Comparison of ENCODE assay signal across 8 cellular contexts in the genomic region with DNA sequence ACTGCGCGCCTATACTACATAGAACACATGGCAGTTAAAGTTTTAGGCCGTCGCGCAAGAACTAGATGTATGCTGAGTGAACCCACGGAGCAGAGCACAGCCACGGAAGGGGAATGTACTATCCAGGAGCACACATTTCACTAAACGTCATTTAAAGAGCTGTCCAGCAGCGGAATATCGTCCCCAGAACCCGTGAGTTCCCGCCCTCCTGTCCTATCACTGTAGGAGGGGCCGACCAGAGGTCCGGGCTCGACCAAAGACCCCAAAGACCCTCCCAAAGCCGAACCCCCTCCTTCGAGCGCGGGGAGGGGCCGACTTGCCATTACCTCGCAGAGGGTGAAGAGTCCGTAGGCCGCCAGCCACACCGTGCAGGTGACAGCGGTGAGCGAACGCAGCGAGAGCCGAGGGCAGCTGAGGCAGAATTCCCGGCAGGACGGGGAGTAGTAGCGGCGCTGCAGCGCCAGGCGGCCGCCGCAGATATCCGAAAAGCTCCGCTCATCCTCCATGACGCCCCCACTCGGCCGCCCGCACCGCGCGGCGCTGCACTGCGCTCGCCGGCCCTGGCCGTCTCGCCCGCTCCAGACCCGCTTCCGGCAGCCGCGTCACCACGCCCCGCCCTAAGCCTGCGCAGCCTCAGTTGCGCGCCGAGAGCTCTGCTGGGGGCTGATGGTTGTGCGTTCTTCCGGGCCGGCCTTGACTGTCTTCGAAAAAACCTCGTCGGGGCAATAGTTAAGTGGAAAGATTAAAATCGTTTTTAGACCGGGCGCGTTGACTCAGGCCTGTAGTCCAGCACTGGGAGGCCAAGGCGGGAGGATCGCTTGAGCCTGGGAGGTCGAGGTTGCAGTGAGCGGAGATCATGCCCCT. TPM values are rescaled to one million over a fixed set of nuclear protein-coding genes. Genes with fewer than 3 reads are reported as not detected.
DNase-seq lines count a peak whose midpoint lies in the region; ATAC-seq, FAIRE-seq and TF ChIP-seq lines count a peak whose summit lies in the region.

A gene with protein sequence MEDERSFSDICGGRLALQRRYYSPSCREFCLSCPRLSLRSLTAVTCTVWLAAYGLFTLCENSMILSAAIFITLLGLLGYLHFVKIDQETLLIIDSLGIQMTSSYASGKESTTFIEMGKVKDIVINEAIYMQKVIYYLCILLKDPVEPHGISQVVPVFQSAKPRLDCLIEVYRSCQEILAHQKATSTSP (minus strand): TSS at position 571 of the 864 bp plus-strand sequence. CDS start 65 bp downstream, at position 506.

- H3K36me3 ChIP-seq in liver (ENCODE audit: control insufficient read depth in 4 of 4, insufficient read depth in 3 of 4, low read depth in 1 of 4, low read length in 3 of 4) = no peaks in the 10 kb centered on the region

- H3K4me3 ChIP-seq in liver (ENCODE audit: low read depth in 1 of 3, low read length in 3 of 3) = peak within 1 kb of the TSS; percentile 82 to 94 (median 83)

- peak within 1 kb of the TSS; percentile 91 to 94 for H3K27ac ChIP-seq in liver (ENCODE audit: low read depth in 1 of 2, low read length in 2 of 2)

- H3K9me3 ChIP-seq in liver (ENCODE audit: control insufficient read depth in 4 of 4, low read length in 3 of 4) = no peaks in the 10 kb centered on the region

- H3K27me3 ChIP-seq in liver (ENCODE audit: control insufficient read depth in 4 of 4, insufficient read depth in 4 of 4, low read length in 3 of 4) = no peaks in the 10 kb centered on the region

- TF ChIP-seq RAD21 in liver (IDR thresholded peaks at IDR 0.05) = peak in 1 of 2 donors; percentile 36

- WGBS in liver = 4% methylated on average over 77 of the region's 77 CpGs

- peaks cover 3 to 12% (median 8%) of the 10 kb centered on the region in 4 donors for H3K4me1 ChIP-seq in liver (ENCODE audit: control insufficient read depth in 4 of 4, insufficient read depth in 4 of 4, low read length in 3 of 4)

- peak within 1 kb of the TSS; percentile 59 to 90 for H3K9ac ChIP-seq in liver (ENCODE audit: low read depth in 1 of 2, low read length in 2 of 2)

- peak; percentile 33 to 94 (median 84) for DNase-seq in C1 segment of cervical spinal cord (lab: John Stamatoyannopoulos, UW)
- peak; percentile 87 for DNase-seq in GM19239 (ENCODE audit: insufficient read length, low spot score)
- DNase-seq in NCI-H748 treated with DMSO at 0.1 percent for 48 hours (lab: John Stamatoyannopoulos, UW) = peak; percentile 77
- peak; percentile 96 for DNase-seq in activated CD4-positive, alpha-beta T cell treated with anti-CD3 and anti-CD28 coated beads, Interleukin-2, amount 50 U/mL, for 48 hours
- peak; percentile 90 for DNase-seq in dermis blood vessel endothelial cell
- DNase-seq in stimulated activated CD4-positive, alpha-beta T cell treated with anti-CD3 and anti-CD28 coated beads, Interleukin-4, amount 100 ng/mL, for 4 hours = peak; percentile 92 to 93

- FAIRE-seq in GM19239 (lab: Jason Lieb, UNC) = peak; percentile 73

- peak; percentile 89 for ATAC-seq in HG03442 (IDR thresholded peaks at IDR 0.05; ENCODE audit: unreplicated experiment)

- peak; percentile 44 for TF ChIP-seq CTCF in liver (IDR thresholded peaks at IDR 0.05; ENCODE audit: low read depth, low read length, missing input control)

TF ChIP-seq in liver, 16 proteins besides CTCF, POLR2A, EP300 and RAD21:
- no peak for TF ChIP-seq TAF1 (conservative IDR thresholded peaks at IDR 0.05)
- TF ChIP-seq EGR1 (IDR thresholded peaks at IDR 0.05; ENCODE audit: low read depth in 2 of 2) = peak in 1 of 2 donors; percentile 19
- TF ChIP-seq RXRA (IDR thresholded peaks at IDR 0.05) = no peak
- no peak for TF ChIP-seq HNF4A (conservative IDR thresholded peaks at IDR 0.05)
- TF ChIP-seq JUND (IDR thresholded peaks at IDR 0.05) = no peak
- peak; percentile 76 for TF ChIP-seq YY1 (IDR thresholded peaks at IDR 0.05)
- TF ChIP-seq FOXA1 (IDR thresholded peaks at IDR 0.05) = no peak
- no peak for TF ChIP-seq NR2F2 (IDR thresholded peaks at IDR 0.05)
- TF ChIP-seq, protein P1, sequence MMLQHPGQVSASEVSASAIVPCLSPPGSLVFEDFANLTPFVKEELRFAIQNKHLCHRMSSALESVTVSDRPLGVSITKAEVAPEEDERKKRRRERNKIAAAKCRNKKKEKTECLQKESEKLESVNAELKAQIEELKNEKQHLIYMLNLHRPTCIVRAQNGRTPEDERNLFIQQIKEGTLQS (IDR thresholded peaks at IDR 0.05) = no peak
- TF ChIP-seq, protein P2, sequence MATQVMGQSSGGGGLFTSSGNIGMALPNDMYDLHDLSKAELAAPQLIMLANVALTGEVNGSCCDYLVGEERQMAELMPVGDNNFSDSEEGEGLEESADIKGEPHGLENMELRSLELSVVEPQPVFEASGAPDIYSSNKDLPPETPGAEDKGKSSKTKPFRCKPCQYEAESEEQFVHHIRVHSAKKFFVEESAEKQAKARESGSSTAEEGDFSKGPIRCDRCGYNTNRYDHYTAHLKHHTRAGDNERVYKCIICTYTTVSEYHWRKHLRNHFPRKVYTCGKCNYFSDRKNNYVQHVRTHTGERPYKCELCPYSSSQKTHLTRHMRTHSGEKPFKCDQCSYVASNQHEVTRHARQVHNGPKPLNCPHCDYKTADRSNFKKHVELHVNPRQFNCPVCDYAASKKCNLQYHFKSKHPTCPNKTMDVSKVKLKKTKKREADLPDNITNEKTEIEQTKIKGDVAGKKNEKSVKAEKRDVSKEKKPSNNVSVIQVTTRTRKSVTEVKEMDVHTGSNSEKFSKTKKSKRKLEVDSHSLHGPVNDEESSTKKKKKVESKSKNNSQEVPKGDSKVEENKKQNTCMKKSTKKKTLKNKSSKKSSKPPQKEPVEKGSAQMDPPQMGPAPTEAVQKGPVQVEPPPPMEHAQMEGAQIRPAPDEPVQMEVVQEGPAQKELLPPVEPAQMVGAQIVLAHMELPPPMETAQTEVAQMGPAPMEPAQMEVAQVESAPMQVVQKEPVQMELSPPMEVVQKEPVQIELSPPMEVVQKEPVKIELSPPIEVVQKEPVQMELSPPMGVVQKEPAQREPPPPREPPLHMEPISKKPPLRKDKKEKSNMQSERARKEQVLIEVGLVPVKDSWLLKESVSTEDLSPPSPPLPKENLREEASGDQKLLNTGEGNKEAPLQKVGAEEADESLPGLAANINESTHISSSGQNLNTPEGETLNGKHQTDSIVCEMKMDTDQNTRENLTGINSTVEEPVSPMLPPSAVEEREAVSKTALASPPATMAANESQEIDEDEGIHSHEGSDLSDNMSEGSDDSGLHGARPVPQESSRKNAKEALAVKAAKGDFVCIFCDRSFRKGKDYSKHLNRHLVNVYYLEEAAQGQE (IDR thresholded peaks at IDR 0.05) = peak; percentile 97
- TF ChIP-seq, protein P3, sequence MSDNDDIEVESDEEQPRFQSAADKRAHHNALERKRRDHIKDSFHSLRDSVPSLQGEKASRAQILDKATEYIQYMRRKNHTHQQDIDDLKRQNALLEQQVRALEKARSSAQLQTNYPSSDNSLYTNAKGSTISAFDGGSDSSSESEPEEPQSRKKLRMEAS (IDR thresholded peaks at IDR 0.05) = no peak
- peak in 1 of 2 donors; percentile 78 for TF ChIP-seq GABPA (IDR thresholded peaks at IDR 0.05 in 1 of 2, conservative IDR thresholded peaks at IDR 0.05 in 1 of 2)
- TF ChIP-seq HNF4G (IDR thresholded peaks at IDR 0.05) = no peak
- peak; percentile 28 for TF ChIP-seq SP1 (IDR thresholded peaks at IDR 0.05)
- TF ChIP-seq, protein P4, sequence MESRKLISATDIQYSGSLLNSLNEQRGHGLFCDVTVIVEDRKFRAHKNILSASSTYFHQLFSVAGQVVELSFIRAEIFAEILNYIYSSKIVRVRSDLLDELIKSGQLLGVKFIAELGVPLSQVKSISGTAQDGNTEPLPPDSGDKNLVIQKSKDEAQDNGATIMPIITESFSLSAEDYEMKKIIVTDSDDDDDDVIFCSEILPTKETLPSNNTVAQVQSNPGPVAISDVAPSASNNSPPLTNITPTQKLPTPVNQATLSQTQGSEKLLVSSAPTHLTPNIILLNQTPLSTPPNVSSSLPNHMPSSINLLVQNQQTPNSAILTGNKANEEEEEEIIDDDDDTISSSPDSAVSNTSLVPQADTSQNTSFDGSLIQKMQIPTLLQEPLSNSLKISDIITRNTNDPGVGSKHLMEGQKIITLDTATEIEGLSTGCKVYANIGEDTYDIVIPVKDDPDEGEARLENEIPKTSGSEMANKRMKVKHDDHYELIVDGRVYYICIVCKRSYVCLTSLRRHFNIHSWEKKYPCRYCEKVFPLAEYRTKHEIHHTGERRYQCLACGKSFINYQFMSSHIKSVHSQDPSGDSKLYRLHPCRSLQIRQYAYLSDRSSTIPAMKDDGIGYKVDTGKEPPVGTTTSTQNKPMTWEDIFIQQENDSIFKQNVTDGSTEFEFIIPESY (IDR thresholded peaks at IDR 0.05) = no peak
- TF ChIP-seq FOXA2 (IDR thresholded peaks at IDR 0.05) = no peak
TF ChIP-seq in liver: peak in this region for 5.

RNA-seq across cellular contexts. Expression of the gene that starts here (rescaled TPM):
- total RNA-seq in dermis blood vessel endothelial cell (10.9 and 11.7 TPM in 2 replicates), liver (10 to 100 TPM; 22.9 to 36.1 TPM)
- polyA plus RNA-seq in liver = 10 to 100 TPM; 14.2 to 20.5 TPM

Comparison
In these comparisons a context has a peak if more than half of its experiments do, and no peak if none do; other contexts are left out.
1. Peak in every context shown above with its lines: DNase-seq, ATAC-seq, H3K4me3 ChIP-seq and H3K27ac ChIP-seq.